19 cellular contexts compared by ENCODE assay signal in genomic region chr1:17427696-17428660, GRCh38. TPM values are rescaled to one million over a fixed set of nuclear protein-coding genes. Genes with fewer than 3 reads are reported as not detected.
A peak's percentile ranks its signal among the peaks of the same experiment; 100 is the strongest.
DNase-seq lines count a peak whose midpoint lies in the region; ATAC-seq and TF ChIP-seq lines count a peak whose summit lies in the region.
"Had no signal": no experiment of that assay in that cellular context is flagged by ENCODE, and none has a peak within 500 bp of the region (broad histone marks: within the 10 kb centered on the region; RNA-seq: fewer than 3 reads in every experiment).

No MANE protein-coding gene starts in this region.

- peak overlapping the region; percentile 81 to 82 for H3K27ac Mint-ChIP-seq in stimulated activated naive CD8-positive, alpha-beta T cell treated with anti-CD3 and anti-CD28 coated beads, Interleukin-15, amount 100 ng/mL, for 72 hours
- H3K27ac Mint-ChIP-seq in endothelial cell (ENCODE audit: unreplicated experiment): peak overlapping the region; percentile 52
- H3K27ac Mint-ChIP-seq: activated naive CD8-positive, alpha-beta T cell treated with anti-CD3 and anti-CD28 coated beads, Interleukin-2, amount 10 ng/mL, durations not matched to agents 7 days and 5 days; B cell had no signal

- no peak for TF ChIP-seq CTCF in endothelial cell (IDR thresholded peaks at IDR 0.05; ENCODE audit: unreplicated experiment)

- DNase-seq in stimulated activated naive CD8-positive, alpha-beta T cell treated with anti-CD3 and anti-CD28 coated beads, Interleukin-15, amount 100 ng/mL, for 72 hours: no peak
- DNase-seq in stimulated activated naive CD8-positive, alpha-beta T cell treated with anti-CD3 and anti-CD28 coated beads, Interleukin-15, Interleukin-2, amounts not matched to agents 100 U/mL and 50 U/mL, for 24 hours: no peak
- DNase-seq in NCI-H2196 (lab: John Stamatoyannopoulos, UW; ENCODE audit: unreplicated experiment): peak; percentile 51
- DNase-seq in endothelial cell (ENCODE audit: low spot score): no peak
- DNase-seq in CD1c-positive myeloid dendritic cell (ENCODE audit: extremely low spot score): no peak
- DNase-seq in COLO668 (lab: John Stamatoyannopoulos, UW; ENCODE audit: unreplicated experiment): no peak
- DNase-seq: activated naive CD8-positive, alpha-beta T cell treated with anti-CD3 and anti-CD28 coated beads, Interleukin-2, amount 10 ng/mL, durations not matched to agents 7 days and 5 days; activated T-cell treated with anti-CD3 and anti-CD28 coated beads, Interleukin-2, amount 50 U/mL, for 4 hours; naive B cell; NCI-H1436 treated with DMSO at 0.1 percent for 48 hours; NK-92 treated with Interleukin-12 subunit alpha and Interleukin-12 subunit beta, amount 100 ng/mL, for 24 hours; stimulated activated CD4-positive, alpha-beta T cell treated with anti-CD3 and anti-CD28 coated beads, Interleukin-2, amount 100 ng/mL, for 48 hours; substantia nigra had no signal

- H3K4me3 Mint-ChIP-seq in stimulated activated naive CD8-positive, alpha-beta T cell treated with anti-CD3 and anti-CD28 coated beads, Interleukin-15, amount 100 ng/mL, for 72 hours: no peak overlapping the region
- H3K4me3 Mint-ChIP-seq in endothelial cell (ENCODE audit: unreplicated experiment): peak overlapping the region; percentile 63
- H3K4me3 Mint-ChIP-seq: activated naive CD8-positive, alpha-beta T cell treated with anti-CD3 and anti-CD28 coated beads, Interleukin-2, amount 10 ng/mL, durations not matched to agents 7 days and 5 days; activated T-cell treated with anti-CD3 and anti-CD28 coated beads, Interleukin-2, amount 50 U/mL, for 4 hours; B cell; naive B cell had no signal

- no peak for ATAC-seq in stimulated activated naive CD8-positive, alpha-beta T cell treated with anti-CD3 and anti-CD28 coated beads, Interleukin-15, amount 100 ng/mL, for 72 hours
- ATAC-seq in stimulated activated naive CD8-positive, alpha-beta T cell treated with anti-CD3 and anti-CD28 coated beads, Interleukin-15, Interleukin-2, amounts not matched to agents 100 U/mL and 50 U/mL, for 24 hours: no peak
- ATAC-seq in GM19467 (IDR thresholded peaks at IDR 0.05; ENCODE audit: unreplicated experiment): no peak
- ATAC-seq in HG03571 (IDR thresholded peaks at IDR 0.05; ENCODE audit: unreplicated experiment): no peak
- ATAC-seq: activated T-cell treated with anti-CD3 and anti-CD28 coated beads, Interleukin-2, amount 50 U/mL, for 4 hours had no signal

- H3K9me3 Mint-ChIP-seq in stimulated activated naive CD8-positive, alpha-beta T cell treated with anti-CD3 and anti-CD28 coated beads, Interleukin-15, amount 100 ng/mL, for 72 hours: no peaks in the 10 kb centered on the region
- H3K9me3 Mint-ChIP-seq in endothelial cell (ENCODE audit: unreplicated experiment): no peaks in the 10 kb centered on the region
- H3K9me3 Mint-ChIP-seq: activated naive CD8-positive, alpha-beta T cell treated with anti-CD3 and anti-CD28 coated beads, Interleukin-2, amount 10 ng/mL, durations not matched to agents 7 days and 5 days; activated T-cell treated with anti-CD3 and anti-CD28 coated beads, Interleukin-2, amount 50 U/mL, for 4 hours; naive B cell had no signal

- H3K4me1 Mint-ChIP-seq in stimulated activated naive CD8-positive, alpha-beta T cell treated with anti-CD3 and anti-CD28 coated beads, Interleukin-15, amount 100 ng/mL, for 72 hours: peaks cover 59% of the 10 kb centered on the region
- H3K4me1 Mint-ChIP-seq in endothelial cell (ENCODE audit: unreplicated experiment): peaks cover 12% of the 10 kb centered on the region

- peaks cover 36% of the 10 kb centered on the region for H3K36me3 Mint-ChIP-seq in endothelial cell (ENCODE audit: low read depth, unreplicated experiment)

- H3K27me3 Mint-ChIP-seq in stimulated activated naive CD8-positive, alpha-beta T cell treated with anti-CD3 and anti-CD28 coated beads, Interleukin-15, amount 100 ng/mL, for 72 hours: no peaks in the 10 kb centered on the region
- peaks cover 2% of the 10 kb centered on the region for H3K27me3 Mint-ChIP-seq in endothelial cell (ENCODE audit: unreplicated experiment)
- H3K27me3 Mint-ChIP-seq: activated naive CD8-positive, alpha-beta T cell treated with anti-CD3 and anti-CD28 coated beads, Interleukin-2, amount 10 ng/mL, durations not matched to agents 7 days and 5 days; B cell; naive B cell had no signal

RNA-seq across cellular contexts. Expression of gene RCC2, which starts 11.5 kb away (rescaled TPM):
- 180 TPM for total RNA-seq in endothelial cell (ENCODE audit: unreplicated experiment)

RNA-seq across cellular contexts. Expression of gene PADI6, which starts 56.0 kb away (rescaled TPM):
- not detected for total RNA-seq in endothelial cell (ENCODE audit: unreplicated experiment)
- total RNA-seq: activated naive CD8-positive, alpha-beta T cell treated with anti-CD3 and anti-CD28 coated beads, Interleukin-2, amount 10 ng/mL, durations not matched to agents 7 days and 5 days; activated T-cell treated with anti-CD3 and anti-CD28 coated beads, Interleukin-2, amount 50 U/mL, for 4 hours; B cell; esophagus muscularis mucosa; lower leg skin; M059J had no signal
